ENCODE assay signal across 2 cellular contexts in the genomic region with DNA sequence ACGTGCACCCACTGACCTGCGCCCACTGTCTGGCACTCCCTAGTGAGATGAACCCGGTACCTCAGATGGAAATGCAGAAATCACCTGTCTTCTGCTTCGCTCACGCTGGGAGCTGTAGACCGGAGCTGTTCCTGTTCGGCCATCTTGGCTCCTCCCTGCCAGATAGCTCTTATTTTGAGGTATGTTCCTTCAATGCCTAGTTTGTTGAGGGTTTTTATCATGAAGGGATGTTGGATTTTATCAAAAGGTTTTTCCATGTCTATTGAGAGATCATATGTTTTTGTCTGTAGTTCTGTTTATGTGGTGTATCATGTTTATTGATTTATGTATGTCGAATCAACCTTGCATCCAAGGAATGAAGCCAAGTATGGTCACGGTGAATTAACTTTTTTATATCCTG. TPM values are rescaled to one million over a fixed set of nuclear protein-coding genes. Genes with fewer than 3 reads are reported as not detected.
"Had no signal": no experiment of that assay in that cellular context is flagged by ENCODE, and none has a peak within 500 bp of the region (broad histone marks: within the 10 kb centered on the region; RNA-seq: fewer than 3 reads in every experiment).

No MANE protein-coding gene starts in this region.

RNA-seq across cellular contexts. Expression of gene CCDC80, which starts 24.1 kb away (rescaled TPM):
- total RNA-seq: activated CD4-positive, alpha-beta memory T cell treated with anti-CD3 and anti-CD28 coated beads for 36 hours; activated CD4-positive, alpha-beta T cell treated with anti-CD3 and anti-CD28 coated beads, Interleukin-2, amount 10 ng/mL, durations not matched to agents 7 days and 5 days had no signal
